18 cellular contexts compared by ENCODE assay signal in genomic region chr10:47154762-47155161, GRCh38.
DNase-seq lines count a peak whose midpoint lies in the region; ATAC-seq, FAIRE-seq and TF ChIP-seq lines count a peak whose summit lies in the region.
"Had no signal": no experiment of that assay in that cellular context is flagged by ENCODE, and none has a peak within 500 bp of the region (broad histone marks: within the 10 kb centered on the region; RNA-seq: fewer than 3 reads in every experiment).

No MANE protein-coding gene starts in this region.

- H3K79me2 ChIP-seq in HepG2 (ENCODE audit: insufficient read depth, low read length) (no peaks in the 10 kb centered on the region), K562 (ENCODE audit: control insufficient read depth, insufficient read depth, low read length) (no peaks in the 10 kb centered on the region)

- no peaks in the 10 kb centered on the region for H4K20me1 ChIP-seq in HepG2 (ENCODE audit: insufficient read depth, low read length)
- no peaks in the 10 kb centered on the region for H4K20me1 ChIP-seq in K562 (replicated peaks; ENCODE audit: control insufficient read depth, insufficient read depth, low read length)

- H2AFZ ChIP-seq in HepG2 (ENCODE audit: low read length) = no peak overlapping the region
- H2AFZ ChIP-seq in K562 (ENCODE audit: low read depth, low read length) = no peak overlapping the region

- no peak overlapping the region for H3K9ac ChIP-seq in HepG2 (ENCODE audit: insufficient read depth, low read depth, low read length)
- H3K9ac ChIP-seq in K562 (ENCODE audit: insufficient read depth in 1 of 2, low read depth in 2 of 2, low read length in 2 of 2) = no peak overlapping the region

- no peak for TF ChIP-seq CTCF in HepG2 (CRISPR knock-in tag; IDR thresholded peaks at IDR 0.05)
- TF ChIP-seq CTCF in right lobe of liver (IDR thresholded peaks at IDR 0.05) = no peak
- TF ChIP-seq CTCF in K562 (IDR thresholded peaks at IDR 0.05 in 2 of 3, conservative IDR thresholded peaks at IDR 0.05 in 1 of 3; ENCODE audit: insufficient read depth in 2 of 3, low read depth in 1 of 3, low read length in 3 of 3) = no peak

- H3K27me3 ChIP-seq in HepG2 (ENCODE audit: control insufficient read depth in 1 of 2, insufficient read depth in 2 of 2, low read length in 2 of 2) (no peaks in the 10 kb centered on the region; a peak in 1 of 5 replicates), right lobe of liver (no peaks in the 10 kb centered on the region), K562 (ENCODE audit: control insufficient read depth in 2 of 2, insufficient read depth in 2 of 2, low read length in 2 of 2) (no peaks in the 10 kb centered on the region; a peak in 1 of 5 replicates)
- H3K27me3 ChIP-seq: BE2C had no signal

- H3K4me1 ChIP-seq in HepG2 (ENCODE audit: insufficient read depth, low read length) (no peaks in the 10 kb centered on the region), right lobe of liver (no peaks in the 10 kb centered on the region), K562 (replicated peaks in 1 of 2; ENCODE audit: control insufficient read depth in 2 of 2, insufficient read depth in 2 of 2, low read length in 2 of 2) (no peaks in the 10 kb centered on the region)
- H3K4me1 ChIP-seq: BE2C, Caco-2 had no signal

- no peaks in the 10 kb centered on the region for H3K9me1 ChIP-seq in K562 (ENCODE audit: control insufficient read depth, insufficient read depth, low read length)

- DNase-seq in HepG2 (ENCODE audit: low spot score) (no peak), right lobe of liver (no peak), M059J (ENCODE audit: low read depth) (peak; percentile 27), K562 (ENCODE audit: extremely low read depth in 1 of 4, low spot score in 3 of 4) (no peak), SW480 (ENCODE audit: low spot score) (no peak), HUDEP-2 (lab: John Stamatoyannopoulos, UW; ENCODE audit: unreplicated experiment in 76 of 76) (no peak)
- DNase-seq: ACHN; BE2C; C1 segment of cervical spinal cord; Caco-2; CD4-positive, CD25-positive, alpha-beta regulatory T cell; CD8-positive, alpha-beta memory T cell; DMS79 treated with DMSO at 0.1 percent for 48 hours; GF-D8; GOT3; H7 had no signal

- no peak overlapping the region for H3K27ac ChIP-seq in HepG2 (ENCODE audit: extremely low read length, insufficient read depth, low read length)
- no peak overlapping the region for H3K27ac ChIP-seq in right lobe of liver
- no peak overlapping the region for H3K27ac ChIP-seq in K562 (ENCODE audit: extremely low read depth, low read depth, low read length)

- H3K4me2 ChIP-seq in HepG2 (ENCODE audit: low read depth, low read length) = no peak overlapping the region
- H3K4me2 ChIP-seq in K562 (ENCODE audit: insufficient read depth, low read length) = no peak overlapping the region

- TF ChIP-seq EP300 in HepG2 (IDR thresholded peaks at IDR 0.05; ENCODE audit: low read depth in 2 of 2, low read length in 2 of 2) (no peak), HepG2 (CRISPR knock-in tag; IDR thresholded peaks at IDR 0.05; ENCODE audit: borderline replicate concordance) (no peak), K562 (IDR thresholded peaks at IDR 0.05; ENCODE audit: low read length) (no peak)

- TF ChIP-seq POLR2A in HepG2 (IDR thresholded peaks at IDR 0.05; ENCODE audit: insufficient read depth in 1 of 2, low read depth in 2 of 2, low read length in 2 of 2) (no peak), right lobe of liver (IDR thresholded peaks at IDR 0.05) (no peak), K562 (conservative IDR thresholded peaks at IDR 0.05) (no peak)

- H3K4me3 ChIP-seq in HepG2 (replicated peaks in 1 of 3; ENCODE audit: insufficient read depth in 1 of 3, low read depth in 2 of 3, low read length in 3 of 3) = no peak overlapping the region
- no peak overlapping the region for H3K4me3 ChIP-seq in right lobe of liver
- no peak overlapping the region for H3K4me3 ChIP-seq in K562

- no peak for TF ChIP-seq RAD21 in HepG2 (CRISPR knock-in tag; IDR thresholded peaks at IDR 0.05)
- no peak for TF ChIP-seq RAD21 in K562 (CRISPR knock-in tag; conservative IDR thresholded peaks at IDR 0.05 in 1 of 2, IDR thresholded peaks at IDR 0.05 in 1 of 2)

- no peak for ATAC-seq in HepG2
- no peak for ATAC-seq in right lobe of liver
- no peak for ATAC-seq in K562

- FAIRE-seq in HepG2 (lab: Jason Lieb, UNC) (no peak), K562 (lab: Jason Lieb, UNC) (no peak)
- FAIRE-seq: A204.1, D721Med had no signal

- CTCF ChIA-PET in HepG2 (lab: Yijun Ruan, JAX; ENCODE audit: low intra/inter-chr PET ratio, low total read pairs) = no interaction called here
- CTCF ChIA-PET in K562 (lab: Yijun Ruan, JAX; ENCODE audit: low intra/inter-chr PET ratio) = no interaction called here

- in situ Hi-C loops in HepG2 (cut with HindIII; ENCODE audit: extremely low pct_ligation_motif_present, low pct_unique_long_range_greater_than_20kb) = no loop called here
- in situ Hi-C loops in K562 (cut with MboI) = no loop called here

- no TSS peak for BruUV-seq in HepG2 (replicated peaks; lab: Mats Ljungman, UMichigan)
- no TSS peak for BruUV-seq in K562 (replicated peaks; lab: Mats Ljungman, UMichigan)

- peaks cover 10% of the 10 kb centered on the region for H3K9me3 ChIP-seq in HepG2 (ENCODE audit: low read length)
- H3K9me3 ChIP-seq in right lobe of liver = no peaks in the 10 kb centered on the region
- H3K9me3 ChIP-seq in K562 (replicated peaks; ENCODE audit: control insufficient read depth, insufficient read depth, low read depth, low read length) = no peaks in the 10 kb centered on the region
- H3K9me3 ChIP-seq: BE2C had no signal

- intact Hi-C loops in HepG2 (cut with micrococcal nuclease; ENCODE audit: unreplicated experiment) = no loop called here
- intact Hi-C loops in right lobe of liver (cut with DNase I) = no loop called here
- intact Hi-C loops in K562 (cut with micrococcal nuclease) = no loop called here

- POLR2A ChIA-PET in HepG2 (lab: Yijun Ruan, JAX) = no interaction called here
- POLR2A ChIA-PET in K562 (lab: Yijun Ruan, JAX) = no interaction called here

- H3K36me3 ChIP-seq in HepG2 (replicated peaks in 1 of 2; ENCODE audit: control insufficient read depth in 1 of 2, insufficient read depth in 2 of 2, low read length in 2 of 2) = no peaks in the 10 kb centered on the region
- H3K36me3 ChIP-seq in right lobe of liver = no peaks in the 10 kb centered on the region
- no peaks in the 10 kb centered on the region for H3K36me3 ChIP-seq in K562 (ENCODE audit: control insufficient read depth, insufficient read depth, low read length)
- H3K36me3 ChIP-seq: BE2C had no signal

TF ChIP-seq in HepG2, 621 proteins besides CTCF, POLR2A, EP300 and RAD21:
- TF ChIP-seq ZNF317 (CRISPR knock-in tag; IDR thresholded peaks at IDR 0.05) (peak; percentile 97), GABPB1 (CRISPR knock-in tag; IDR thresholded peaks at IDR 0.05) (no peak)

TF ChIP-seq in K562, 482 proteins besides CTCF, POLR2A, EP300 and RAD21:
- TF ChIP-seq TRIM28 (IDR thresholded peaks at IDR 0.05) (peak; percentile 84; the same call in 1 of the 2 replicates), ZNF280A (IDR thresholded peaks at IDR 0.05; ENCODE audit: low read depth, partially characterized antibody) (peak; percentile 29), THRA (IDR thresholded peaks at IDR 0.05) (no peak), HDGF (IDR thresholded peaks at IDR 0.05) (no peak), CBX5 (IDR thresholded peaks at IDR 0.05; ENCODE audit: borderline replicate concordance, low read depth) (peak; percentile 71; the same call in 1 of the 2 replicates), CBX3 (IDR thresholded peaks at IDR 0.05; ENCODE audit: borderline replicate concordance in 1 of 2, low read length in 2 of 2) (peak in 1 of 2 experiments; percentile 90; a peak in 2 of 3 replicates)
TF ChIP-seq in K562: peak in this region for 4.

Comparison
In these comparisons a context has a peak if more than half of its experiments do, and no peak if none do; other contexts are left out.
1. Of the 241 proteins assayed by ChIP-seq in both HepG2 and K562: peak only in HepG2: none; only in K562: CBX5; in both: none; in neither: 240.